In genomic region chr17:72457712-72458111, GRCh38 we compare ENCODE assay signal across 31 cellular contexts.
A peak's percentile ranks its signal among the peaks of the same experiment; 100 is the strongest.
DNase-seq lines count a peak whose midpoint lies in the region; ATAC-seq and TF ChIP-seq lines count a peak whose summit lies in the region.
"Had no signal": no experiment of that assay in that cellular context is flagged by ENCODE, and none has a peak within 500 bp of the region (broad histone marks: within the 10 kb centered on the region; RNA-seq: fewer than 3 reads in every experiment).

No MANE protein-coding gene starts in this region.

- H2AFZ ChIP-seq in hepatocyte = no peak overlapping the region
- H2AFZ ChIP-seq: parathyroid adenoma had no signal

- H3K4me3 ChIP-seq in hepatocyte (no peak overlapping the region), right lobe of liver (no peak overlapping the region)
- H3K4me3 ChIP-seq: thyroid gland had no signal

- H3K79me2 ChIP-seq in hepatocyte = peaks cover 75% of the 10 kb centered on the region
- H3K79me2 ChIP-seq: parathyroid adenoma had no signal

- H3K9me2 ChIP-seq in hepatocyte (replicated peaks; ENCODE audit: insufficient read depth) = no peaks in the 10 kb centered on the region

- no peaks in the 10 kb centered on the region for H3K36me3 ChIP-seq in hepatocyte (replicated peaks; ENCODE audit: insufficient read depth, low read depth)
- no peaks in the 10 kb centered on the region for H3K36me3 ChIP-seq in right lobe of liver
- H3K36me3 ChIP-seq: thyroid gland had no signal

- no peak for ATAC-seq in right lobe of liver
- no peak for ATAC-seq in left ventricle myocardium superior
- ATAC-seq: activated naive CD8-positive, alpha-beta T cell treated with anti-CD3 and anti-CD28 coated beads, Interleukin-2, amount 50 U/mL, for 24 hours; left colon; right cardiac atrium; WTC11 had no signal

- H3K9me3 ChIP-seq in hepatocyte (ENCODE audit: low read depth) (no peaks in the 10 kb centered on the region), right lobe of liver (no peaks in the 10 kb centered on the region)
- H3K9me3 ChIP-seq: thyroid gland had no signal

- H3K27me3 ChIP-seq in hepatocyte = no peaks in the 10 kb centered on the region
- H3K27me3 ChIP-seq in right lobe of liver = no peaks in the 10 kb centered on the region
- H3K27me3 ChIP-seq: thyroid gland had no signal

- H3K27ac ChIP-seq in hepatocyte = peak overlapping the region; percentile 15
- no peak overlapping the region for H3K27ac ChIP-seq in right lobe of liver
- H3K27ac ChIP-seq: 22Rv1, HL-60, KMS-11, parathyroid adenoma, thyroid gland had no signal

- no peak overlapping the region for H3K4me2 ChIP-seq in hepatocyte
- H3K4me2 ChIP-seq: KMS-11 had no signal

- peaks cover 8% of the 10 kb centered on the region for H3K4me1 ChIP-seq in hepatocyte (ENCODE audit: insufficient read depth)
- no peaks in the 10 kb centered on the region for H3K4me1 ChIP-seq in right lobe of liver
- H3K4me1 ChIP-seq: parathyroid adenoma had no signal

- TF ChIP-seq CTCF in hepatocyte (IDR thresholded peaks at IDR 0.05; ENCODE audit: poor library complexity) (no peak), right lobe of liver (IDR thresholded peaks at IDR 0.05) (no peak)

- no peaks in the 10 kb centered on the region for H4K20me1 ChIP-seq in hepatocyte (ENCODE audit: insufficient read depth, poor library complexity, severe bottlenecking)

- TF ChIP-seq POLR2A in right lobe of liver (IDR thresholded peaks at IDR 0.05) = no peak

- peak; percentile 12 for DNase-seq in activated effector memory CD4-positive, alpha-beta T cell treated with anti-CD3 and anti-CD28 coated beads, Interleukin-2, amount 50 U/mL, for 16 hours
- no peak for DNase-seq in activated effector memory CD4-positive, alpha-beta T cell treated with Interleukin-2 at 50 U/mL for 16 hours
- DNase-seq in RPMI7951 (ENCODE audit: low read depth) (peak; percentile 87), hepatocyte (ENCODE audit: low spot score) (no peak), UCSD-AML1 (lab: John Stamatoyannopoulos, UW; ENCODE audit: unreplicated experiment) (no peak), right lobe of liver (no peak), left ventricle myocardium superior (no peak), pons (ENCODE audit: low spot score) (no peak)
- DNase-seq: activated CD4-positive, alpha-beta T cell treated with anti-CD3 and anti-CD28 coated beads, Interleukin-2, amount 10 ng/mL, durations not matched to agents 24 days and 14 days; activated gamma-delta T cell treated with Interleukin-2 at 50 U/mL for 16 hours; activated naive CD8-positive, alpha-beta T cell treated with anti-CD3 and anti-CD28 coated beads, Interleukin-2, amount 50 U/mL, for 24 hours; activated T-cell treated with anti-CD3 and anti-CD28 coated beads, Interleukin-2, amount 50 U/mL, for 1 hour; central memory CD4-positive, alpha-beta T cell; cortex of kidney; effector memory CD4-positive, alpha-beta T cell; H7; immature natural killer cell; MV-4-11; NCI-H1436; NCI-H2107; NCI-H345; NCI-H69; right cardiac atrium; stimulated activated CD4-positive, alpha-beta T cell treated with anti-CD3 and anti-CD28 coated beads, Interleukin-4, amount 100 ng/mL, for 1 hour; thyroid gland had no signal

- 61% methylated on average over 5 of the region's 5 CpGs for WGBS in hepatocyte (ENCODE audit: low lambda C conversion rate, missing lambda C conversion rate)
- WGBS in right lobe of liver (ENCODE audit: insufficient coverage, low coverage, low lambda C conversion rate, missing lambda C conversion rate) = 66% methylated on average over 5 of the region's 5 CpGs

- intact Hi-C loops in right lobe of liver (cut with DNase I) (no loop called here), left ventricle myocardium superior (cut with micrococcal nuclease) (no loop called here)

Comparison
In these comparisons a context has a peak if more than half of its experiments do, and no peak if none do; other contexts are left out.
1. DNase-seq: peak in activated effector memory CD4-positive, alpha-beta T cell treated with anti-CD3 and anti-CD28 coated beads, Interleukin-2, amount 50 U/mL, for 16 hours (single experiment) and RPMI7951 (single experiment); none in activated effector memory CD4-positive, alpha-beta T cell treated with Interleukin-2 at 50 U/mL for 16 hours (single experiment), hepatocyte (single experiment), UCSD-AML1 (single experiment), right lobe of liver (0 of 3), left ventricle myocardium superior (single experiment) and pons (single experiment).